ENCODE assay signal across 13 cellular contexts in genomic region chr14:104890292-104890691, GRCh38. TPM values are rescaled to one million over a fixed set of nuclear protein-coding genes. Genes with fewer than 3 reads are reported as not detected.
A peak's percentile ranks its signal among the peaks of the same experiment; 100 is the strongest.
DNase-seq lines count a peak whose midpoint lies in the region; ATAC-seq, FAIRE-seq and TF ChIP-seq lines count a peak whose summit lies in the region.
"Not testable (repeated sequence)": the region's sequence is repeated elsewhere in the genome, so short reads cannot be mapped to it uniquely, and the experiment has no call there.
"Had no signal": no experiment of that assay in that cellular context is flagged by ENCODE, and none has a peak within 500 bp of the region (broad histone marks: within the 10 kb centered on the region; RNA-seq: fewer than 3 reads in every experiment).

No MANE protein-coding gene starts in this region.

- not testable (repeated sequence) for H3K4ac ChIP-seq in IMR-90 (ENCODE audit: low read depth, low read length)

- H3K56ac ChIP-seq in IMR-90 (ENCODE audit: extremely low read depth, insufficient read depth, low read length): not testable (repeated sequence)

- DNase-seq in HTR-8/SVneo (ENCODE audit: insufficient read length, low spot score); IMR-90; K562 (ENCODE audit: extremely low read depth in 1 of 4, low spot score in 3 of 4): not testable (repeated sequence)
- peak; percentile 10 to 32 for DNase-seq in lower leg skin (ENCODE audit: low spot score in 2 of 2)

- H3K23ac ChIP-seq in IMR-90 (ENCODE audit: low read depth, low read length): not testable (repeated sequence)

- not testable (repeated sequence) for H3K27ac ChIP-seq in HEK293 (ENCODE audit: extremely low read depth, low read depth, low read length); IMR-90 (ENCODE audit: insufficient read depth, low read length); K562 (ENCODE audit: extremely low read depth, low read depth, low read length)

- not testable (repeated sequence) for TF ChIP-seq CTCF in HEK293 (tag by site-specific recombination; IDR thresholded peaks at IDR 0.05); IMR-90 (conservative IDR thresholded peaks at IDR 0.05; ENCODE audit: low read depth, low read length); K562 (IDR thresholded peaks at IDR 0.05 in 2 of 3, conservative IDR thresholded peaks at IDR 0.05 in 1 of 3; ENCODE audit: insufficient read depth in 2 of 3, low read depth in 1 of 3, low read length in 3 of 3); lower leg skin (IDR thresholded peaks at IDR 0.05)

- not testable (repeated sequence) for H3K4me1 ChIP-seq in HEK293 (ENCODE audit: control insufficient read depth, insufficient read depth, low read length); IMR-90 (ENCODE audit: control insufficient read depth, insufficient read depth, low read length)
- peaks cover 0 to 62% of the 10 kb centered on the region in 2 experiments; a peak in 2 of 5 replicates for H3K4me1 ChIP-seq in K562 (replicated peaks in 1 of 2; ENCODE audit: control insufficient read depth in 2 of 2, insufficient read depth in 2 of 2, low read length in 2 of 2)

- not testable (repeated sequence) for H3K14ac ChIP-seq in IMR-90 (replicated peaks; ENCODE audit: low read depth, low read length)

- intact Hi-C loops in IMR-90 (cut with micrococcal nuclease); K562 (cut with micrococcal nuclease): not testable (repeated sequence)
- intact Hi-C loops in lower leg skin (cut with DNase I; ENCODE audit: low total_unique reads): loop anchor here (10.0 kb wide), 1 partner anchor 155 kb away; no protein-coding TSS in a partner anchor

- H2AK5ac ChIP-seq in IMR-90 (ENCODE audit: low read depth, low read length): not testable (repeated sequence)

- H3K27me3 ChIP-seq in IMR-90 (ENCODE audit: control insufficient read depth, insufficient read depth, low read length); K562 (ENCODE audit: control insufficient read depth in 2 of 2, insufficient read depth in 2 of 2, low read length in 2 of 2): not testable (repeated sequence)

- H4K8ac ChIP-seq in IMR-90 (ENCODE audit: low read depth in 2 of 2, low read length in 2 of 2): not testable (repeated sequence)

- not testable (repeated sequence) for H3K4me2 ChIP-seq in IMR-90 (ENCODE audit: low read depth, low read length); K562 (ENCODE audit: insufficient read depth, low read length)

- not testable (repeated sequence) for H3K79me1 ChIP-seq in IMR-90 (ENCODE audit: low read depth in 1 of 2, low read length in 2 of 2)

- not testable (repeated sequence) for BruUV-seq in IMR-90 (replicated peaks; lab: Mats Ljungman, UMichigan); K562 (replicated peaks; lab: Mats Ljungman, UMichigan)

- H3K4me3 ChIP-seq in HEK293 (ENCODE audit: low read depth, low read length); IMR-90 (ENCODE audit: insufficient read depth, low read depth, low read length); K562; lower leg skin (ENCODE audit: low read depth, poor library complexity, severe bottlenecking): not testable (repeated sequence)

- in situ Hi-C loops in IMR-90 (cut with MboI; ENCODE audit: low sequenced_read_pairs); K562 (cut with MboI): not testable (repeated sequence)

- H4K91ac ChIP-seq in IMR-90 (ENCODE audit: insufficient read depth, low read depth, low read length): not testable (repeated sequence)

- not testable (repeated sequence) for H3K18ac ChIP-seq in IMR-90 (ENCODE audit: low read depth, low read length)

- not testable (repeated sequence) for TF ChIP-seq RAD21 in IMR-90 (IDR thresholded peaks at IDR 0.05; ENCODE audit: low read length); K562 (CRISPR knock-in tag; conservative IDR thresholded peaks at IDR 0.05 in 1 of 2, IDR thresholded peaks at IDR 0.05 in 1 of 2)

- POLR2A ChIA-PET in HEK293 (lab: Yijun Ruan, JAX); IMR-90 (lab: Charles Lee; ENCODE audit: unreplicated experiment); K562 (lab: Yijun Ruan, JAX): not testable (repeated sequence)

- H2BK5ac ChIP-seq in IMR-90 (ENCODE audit: low read depth, low read length, poor library complexity, severe bottlenecking): peak overlapping the region; percentile 13

- CTCF ChIA-PET in HEK293 (lab: Yijun Ruan, JAX); IMR-90 (lab: Yijun Ruan, JAX); K562 (lab: Yijun Ruan, JAX; ENCODE audit: low intra/inter-chr PET ratio): not testable (repeated sequence)

- not testable (repeated sequence) for H3K9me1 ChIP-seq in IMR-90 (ENCODE audit: insufficient read depth, low read length); K562 (ENCODE audit: control insufficient read depth, insufficient read depth, low read length)

- not testable (repeated sequence) for H3K9ac ChIP-seq in IMR-90 (ENCODE audit: low read depth, low read length); K562 (ENCODE audit: insufficient read depth in 1 of 2, low read depth in 2 of 2, low read length in 2 of 2)

- not testable (repeated sequence) for H2AK9ac ChIP-seq in IMR-90 (replicated peaks; ENCODE audit: low read depth, low read length, poor library complexity)

- H3K36me3 ChIP-seq in HEK293 (ENCODE audit: control insufficient read depth in 2 of 2, insufficient read depth in 1 of 2, low read length in 2 of 2): peaks cover 0 to 61% of the 10 kb centered on the region in 2 experiments; a peak in 1 of 3 replicates
- H3K36me3 ChIP-seq in IMR-90 (ENCODE audit: control insufficient read depth, insufficient read depth, low read length): peaks cover 41% of the 10 kb centered on the region
- H3K36me3 ChIP-seq in K562 (ENCODE audit: control insufficient read depth, insufficient read depth, low read length): not testable (repeated sequence)

- not testable (repeated sequence) for H2BK15ac ChIP-seq in IMR-90 (ENCODE audit: low read depth, low read length)

- TF ChIP-seq EP300 in K562 (IDR thresholded peaks at IDR 0.05; ENCODE audit: low read length): not testable (repeated sequence)

- not testable (repeated sequence) for H2BK120ac ChIP-seq in IMR-90 (ENCODE audit: low read depth, low read length)

- peak; percentile 80 for FAIRE-seq in HTR-8/SVneo (lab: Jason Lieb, UNC)
- FAIRE-seq in K562 (lab: Jason Lieb, UNC): not testable (repeated sequence)

- not testable (repeated sequence) for TF ChIP-seq POLR2A in IMR-90 (IDR thresholded peaks at IDR 0.05; ENCODE audit: low read depth, low read length); K562 (conservative IDR thresholded peaks at IDR 0.05); lower leg skin (IDR thresholded peaks at IDR 0.05)

- not testable (repeated sequence) for H2AFZ ChIP-seq in IMR-90 (replicated peaks; ENCODE audit: low read length, poor library complexity); K562 (ENCODE audit: low read depth, low read length)

- not testable (repeated sequence) for H4K20me1 ChIP-seq in IMR-90 (ENCODE audit: insufficient read depth, low read length); K562 (replicated peaks; ENCODE audit: control insufficient read depth, insufficient read depth, low read length)

- not testable (repeated sequence) for H4K5ac ChIP-seq in IMR-90 (ENCODE audit: low read depth, low read length)

- not testable (repeated sequence) for H2BK20ac ChIP-seq in IMR-90 (ENCODE audit: low read depth, low read length)

- H3K9me3 ChIP-seq in HEK293 (ENCODE audit: control insufficient read depth, insufficient read depth, low read depth, low read length); IMR-90 (ENCODE audit: control insufficient read depth, insufficient read depth, low read length); K562 (replicated peaks; ENCODE audit: control insufficient read depth, insufficient read depth, low read depth, low read length): not testable (repeated sequence)

- dilution Hi-C loops in IMR-90 (cut with HindIII; ENCODE audit: low sequenced_read_pairs, unreplicated experiment): not testable (repeated sequence)

- not testable (repeated sequence) for H3K79me2 ChIP-seq in K562 (ENCODE audit: control insufficient read depth, insufficient read depth, low read length)

- ATAC-seq in IMR-90 (ENCODE audit: low read depth); K562: not testable (repeated sequence)

RNA-seq across cellular contexts. Expression of gene CEP170B, which starts 25.2 kb away (rescaled TPM):
- total RNA-seq in IMR-90 (2012; rRNA removed): 3.6 and 4.2 TPM in 2 replicates
- polyA plus RNA-seq in IMR-90 (2012; rRNA removed): 13.1 and 17.5 TPM in 2 replicates
- polyA plus RNA-seq in IMR-90 (2012; cell fraction: cytosol; rRNA removed): 8.0 and 13.1 TPM in 2 replicates
- polyA plus RNA-seq in IMR-90 (2012; cell fraction: nucleus; rRNA removed; ENCODE audit: low replicate concordance): 67.5 and 145 TPM in 2 replicates
- 12.4 and 32.4 TPM in 2 replicates for total RNA-seq in K562 (2011; cell fraction: chromatin; rRNA removed; ENCODE audit: low replicate concordance)
- total RNA-seq in K562 (2011; cell fraction: nucleolus; rRNA removed): 19.7 and 19.8 TPM in 2 replicates
- total RNA-seq in K562 (2011; cell fraction: nucleoplasm; rRNA removed): 9.8 and 13.9 TPM in 2 replicates
- 3.6 and 4.8 TPM in 2 replicates for total RNA-seq in K562 (2014; rRNA removed)
- total RNA-seq in K562 (2014; rRNA removed; fragmentation: Illumina TruSeq; extraction: Trizol): 0.99 and 1.2 TPM in 2 replicates
- 2.9 and 3.5 TPM in 2 replicates for total RNA-seq in K562 (2015; rRNA removed; fragmentation: Illumina TruSeq; extraction: Trizol)
- total RNA-seq in K562 (2021): 7.5 and 10.2 TPM in 2 replicates
- polyA plus RNA-seq in K562 (2011; rRNA removed): 2.2 and 2.7 TPM in 2 replicates
- 2.4 and 6.4 TPM in 2 replicates for polyA plus RNA-seq in K562 (2011; cell fraction: cytosol; rRNA removed)
- 10.4 and 24.0 TPM in 2 replicates for polyA plus RNA-seq in K562 (2011; cell fraction: nucleus; rRNA removed)
- 5.5 and 6.7 TPM in 2 replicates for polyA plus RNA-seq in K562 (2012)
- polyA plus RNA-seq in K562 (2014; fragmentation: Illumina TruSeq; extraction: Trizol): 1.7 and 4.1 TPM in 2 replicates
- polyA plus RNA-seq in K562 (2014; fragmentation: Nextera tagmentation; extraction: Ambion mirVana): under 1 TPM; 0.01 to 0.03 TPM
- polyA plus RNA-seq in K562 (2014; rRNA removed): 7.6 and 8.9 TPM in 2 replicates
- 0.72 and 1.6 TPM in 2 replicates for polyA minus RNA-seq in K562 (2011; rRNA and poly(A)+ RNA removed)
- 1.9 and 2.7 TPM in 2 replicates for polyA minus RNA-seq in K562 (2011; cell fraction: cytosol; rRNA and poly(A)+ RNA removed)
- 3.1 and 3.4 TPM in 2 replicates for polyA minus RNA-seq in K562 (2011; cell fraction: nucleus; rRNA and poly(A)+ RNA removed)
- total RNA-seq in lower leg skin: 10 to 100 TPM; 41.8 to 80.8 (median 58.5) TPM
- polyA plus RNA-seq: CD14-positive monocyte; CD8-positive, alpha-beta memory T cell had no signal

RNA-seq across cellular contexts. Expression of gene PLD4, which starts 34.4 kb away (rescaled TPM):
- not detected in 2 replicates for total RNA-seq in IMR-90 (2012; rRNA removed)
- 0.05 and 0.07 TPM in 2 replicates for polyA plus RNA-seq in IMR-90 (2012; rRNA removed)
- 0.04 TPM in 1 of 2 replicates, not detected in the other for polyA plus RNA-seq in IMR-90 (2012; cell fraction: cytosol; rRNA removed)
- 0.12 and 0.14 TPM in 2 replicates for polyA plus RNA-seq in IMR-90 (2012; cell fraction: nucleus; rRNA removed; ENCODE audit: low replicate concordance)
- total RNA-seq in K562 (2011; cell fraction: chromatin; rRNA removed; ENCODE audit: low replicate concordance): 0.05 and 0.14 TPM in 2 replicates
- total RNA-seq in K562 (2011; cell fraction: nucleolus; rRNA removed): 0.13 TPM in 1 of 2 replicates, not detected in the other
- 0.07 and 0.15 TPM in 2 replicates for total RNA-seq in K562 (2011; cell fraction: nucleoplasm; rRNA removed)
- total RNA-seq in K562 (2014; rRNA removed): not detected in 2 replicates
- total RNA-seq in K562 (2014; rRNA removed; fragmentation: Illumina TruSeq; extraction: Trizol): not detected in 2 replicates
- total RNA-seq in K562 (2015; rRNA removed; fragmentation: Illumina TruSeq; extraction: Trizol): 0.08 and 0.18 TPM in 2 replicates
- 0.24 TPM in 1 of 2 replicates, not detected in the other for total RNA-seq in K562 (2021)
- not detected in 2 replicates for polyA plus RNA-seq in K562 (2011; rRNA removed)
- not detected in 2 replicates for polyA plus RNA-seq in K562 (2011; cell fraction: cytosol; rRNA removed)
- polyA plus RNA-seq in K562 (2011; cell fraction: nucleus; rRNA removed): 0.03 and 0.11 TPM in 2 replicates
- polyA plus RNA-seq in K562 (2012): 0.13 and 0.29 TPM in 2 replicates
- polyA plus RNA-seq in K562 (2014; fragmentation: Illumina TruSeq; extraction: Trizol): 0.19 TPM in 1 of 2 replicates, not detected in the other
- polyA plus RNA-seq in K562 (2014; fragmentation: Nextera tagmentation; extraction: Ambion mirVana): not detected
- polyA plus RNA-seq in K562 (2014; rRNA removed): 0.03 TPM in 1 of 2 replicates, not detected in the other
- not detected in 2 replicates for polyA minus RNA-seq in K562 (2011; rRNA and poly(A)+ RNA removed)
- not detected in 2 replicates for polyA minus RNA-seq in K562 (2011; cell fraction: cytosol; rRNA and poly(A)+ RNA removed)
- polyA minus RNA-seq in K562 (2011; cell fraction: nucleus; rRNA and poly(A)+ RNA removed): 0.11 TPM in 1 of 2 replicates, not detected in the other
- 1 to 10 TPM in 3 of 4 donors, under 1 TPM in 1; 0.84 to 2.6 (median 1.2) TPM for total RNA-seq in lower leg skin
- total RNA-seq: A172; A673; Caco-2; CD4-positive, alpha-beta memory T cell; CD4-positive, CD25-positive, alpha-beta regulatory T cell; Daoy had no signal
- polyA plus RNA-seq: CD8-positive, alpha-beta memory T cell had no signal
